9 cellular contexts compared by ENCODE assay signal in the genomic region with DNA sequence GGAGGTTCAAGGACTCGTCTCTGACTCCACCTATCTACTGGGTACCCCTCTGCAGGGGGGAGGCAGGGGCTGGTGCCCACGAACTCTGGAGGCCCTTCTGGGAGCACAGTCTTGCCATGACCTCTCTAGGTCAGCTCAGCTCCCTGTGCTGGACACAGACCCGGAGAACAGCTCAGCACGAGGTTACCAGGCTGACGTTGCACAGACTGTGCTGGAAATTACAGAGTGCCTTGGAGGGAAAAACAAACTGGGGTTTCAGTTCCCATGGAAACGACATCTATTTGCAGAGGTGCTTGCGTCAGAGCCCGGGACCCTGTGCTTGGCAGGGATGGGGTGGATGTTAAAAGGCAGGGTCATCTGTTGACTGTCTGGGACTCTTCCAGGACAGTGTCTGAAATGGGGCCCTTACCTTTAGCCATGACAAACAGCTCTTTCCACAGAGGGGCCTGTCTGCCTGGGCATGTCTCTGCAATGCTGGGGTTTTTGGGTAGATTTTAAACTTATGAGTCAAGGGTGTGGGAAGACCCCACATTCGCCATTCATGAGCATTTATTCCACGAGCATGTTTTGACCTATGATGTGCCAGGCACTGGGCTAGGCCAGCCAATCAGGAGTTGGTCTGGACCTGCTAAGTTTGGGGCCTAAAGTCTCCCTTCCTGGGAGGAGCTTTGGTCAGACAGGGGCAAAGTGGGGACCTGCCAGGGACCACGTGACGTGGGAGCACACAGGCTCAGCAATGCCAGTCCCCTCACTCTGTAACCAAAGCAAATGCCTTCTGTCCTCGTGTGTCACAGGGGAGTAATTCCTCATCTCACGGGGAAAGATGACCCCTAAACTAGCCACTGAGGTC. TPM values are rescaled to one million over a fixed set of nuclear protein-coding genes. Genes with fewer than 3 reads are reported as not detected.
A peak's percentile ranks its signal among the peaks of the same experiment; 100 is the strongest.
DNase-seq lines count a peak whose midpoint lies in the region; ATAC-seq and TF ChIP-seq lines count a peak whose summit lies in the region.
"Had no signal": no experiment of that assay in that cellular context is flagged by ENCODE, and none has a peak within 500 bp of the region (broad histone marks: within the 10 kb centered on the region; RNA-seq: fewer than 3 reads in every experiment).

No MANE protein-coding gene starts in this region.

- H3K27me3 ChIP-seq in left lung: no peaks in the 10 kb centered on the region

- H3K27ac ChIP-seq in left lung: peak overlapping the region; percentile 80 to 90

- DNase-seq in AG09319 (ENCODE audit: extremely low read depth, low read depth): peak; percentile 93
- DNase-seq in GM20000 (ENCODE audit: low spot score): peak; percentile 55
- peak; percentile 100 for DNase-seq in brain pericyte (ENCODE audit: low read depth, low spot score)
- DNase-seq in left lung: peak in 1 of 2 donors; percentile 68
- peak; percentile 50 for DNase-seq in stimulated activated naive CD4-positive, alpha-beta T cell treated with Interleukin-2 at 50 U/mL for 16 hours (lab: John Stamatoyannopoulos, UW)
- DNase-seq in DMS79 (lab: John Stamatoyannopoulos, UW): no peak
- no peak for DNase-seq in NK-92 treated with Interleukin-12 subunit alpha and Interleukin-12 subunit beta, amount 100 ng/mL, for 24 hours (lab: John Stamatoyannopoulos, UW)

- no peak overlapping the region for H3K4me3 ChIP-seq in left lung

- TF ChIP-seq CTCF in AG09319 (IDR thresholded peaks at IDR 0.05; ENCODE audit: low read depth, low read length) (no peak), GM20000 (IDR thresholded peaks at IDR 0.05; ENCODE audit: extremely low read depth, missing control alignments) (no peak), left lung (IDR thresholded peaks at IDR 0.05) (no peak)

- ATAC-seq in left lung: peak; percentile 73

- intact Hi-C loops in left lung (cut with DNase I): no loop called here

- H3K36me3 ChIP-seq in left lung: no peaks in the 10 kb centered on the region

- peaks cover 17 to 47% of the 10 kb centered on the region in 2 donors for H3K4me1 ChIP-seq in left lung

- no peaks in the 10 kb centered on the region for H3K9me3 ChIP-seq in left lung

TF ChIP-seq in PFSK-1, 5 proteins besides CTCF, POLR2A, EP300 and RAD21:
- TF ChIP-seq, protein P1, sequence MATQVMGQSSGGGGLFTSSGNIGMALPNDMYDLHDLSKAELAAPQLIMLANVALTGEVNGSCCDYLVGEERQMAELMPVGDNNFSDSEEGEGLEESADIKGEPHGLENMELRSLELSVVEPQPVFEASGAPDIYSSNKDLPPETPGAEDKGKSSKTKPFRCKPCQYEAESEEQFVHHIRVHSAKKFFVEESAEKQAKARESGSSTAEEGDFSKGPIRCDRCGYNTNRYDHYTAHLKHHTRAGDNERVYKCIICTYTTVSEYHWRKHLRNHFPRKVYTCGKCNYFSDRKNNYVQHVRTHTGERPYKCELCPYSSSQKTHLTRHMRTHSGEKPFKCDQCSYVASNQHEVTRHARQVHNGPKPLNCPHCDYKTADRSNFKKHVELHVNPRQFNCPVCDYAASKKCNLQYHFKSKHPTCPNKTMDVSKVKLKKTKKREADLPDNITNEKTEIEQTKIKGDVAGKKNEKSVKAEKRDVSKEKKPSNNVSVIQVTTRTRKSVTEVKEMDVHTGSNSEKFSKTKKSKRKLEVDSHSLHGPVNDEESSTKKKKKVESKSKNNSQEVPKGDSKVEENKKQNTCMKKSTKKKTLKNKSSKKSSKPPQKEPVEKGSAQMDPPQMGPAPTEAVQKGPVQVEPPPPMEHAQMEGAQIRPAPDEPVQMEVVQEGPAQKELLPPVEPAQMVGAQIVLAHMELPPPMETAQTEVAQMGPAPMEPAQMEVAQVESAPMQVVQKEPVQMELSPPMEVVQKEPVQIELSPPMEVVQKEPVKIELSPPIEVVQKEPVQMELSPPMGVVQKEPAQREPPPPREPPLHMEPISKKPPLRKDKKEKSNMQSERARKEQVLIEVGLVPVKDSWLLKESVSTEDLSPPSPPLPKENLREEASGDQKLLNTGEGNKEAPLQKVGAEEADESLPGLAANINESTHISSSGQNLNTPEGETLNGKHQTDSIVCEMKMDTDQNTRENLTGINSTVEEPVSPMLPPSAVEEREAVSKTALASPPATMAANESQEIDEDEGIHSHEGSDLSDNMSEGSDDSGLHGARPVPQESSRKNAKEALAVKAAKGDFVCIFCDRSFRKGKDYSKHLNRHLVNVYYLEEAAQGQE (IDR thresholded peaks at IDR 0.05; ENCODE audit: insufficient read depth in 1 of 2, low read depth in 2 of 2, low read length in 2 of 2): no peak
- TF ChIP-seq POLR2AphosphoS5 (IDR thresholded peaks at IDR 0.05; ENCODE audit: low read depth, low read length) (no peak), TAF1 (IDR thresholded peaks at IDR 0.05; ENCODE audit: borderline replicate concordance, insufficient read depth, low read length) (no peak), FOXP2 (optimal IDR thresholded peaks at IDR 0.05; ENCODE audit: borderline replicate concordance, extremely low read depth, extremely low read length, insufficient read depth) (peak; percentile 8)

RNA-seq across cellular contexts. Expression of a gene that starts 22.5 kb away (rescaled TPM):
- 0.84 TPM for polyA plus RNA-seq in PFSK-1 (2012; ENCODE audit: insufficient read length, low read depth)
- total RNA-seq in left lung: 1 to 10 TPM in 1 of 2 donors, under 1 TPM in 1; 0.35 to 1.6 TPM
- total RNA-seq: frontal cortex had no signal

RNA-seq across cellular contexts. Expression of a gene that starts 41.4 kb away (rescaled TPM):
- polyA plus RNA-seq in PFSK-1 (2012; ENCODE audit: insufficient read length, low read depth): not detected
- 1 to 10 TPM in 1 of 2 donors, under 1 TPM in 1; 0.23 to 1.6 TPM for total RNA-seq in left lung
- total RNA-seq: frontal cortex had no signal

Comparison
In these comparisons a context has a peak if more than half of its experiments do, and no peak if none do; other contexts are left out.
1. DNase-seq: peak in AG09319 (single experiment), GM20000 (single experiment), brain pericyte (single experiment) and stimulated activated naive CD4-positive, alpha-beta T cell treated with Interleukin-2 at 50 U/mL for 16 hours (single experiment); none in DMS79 (single experiment) and NK-92 treated with Interleukin-12 subunit alpha and Interleukin-12 subunit beta, amount 100 ng/mL, for 24 hours (single experiment).